In the genomic region with DNA sequence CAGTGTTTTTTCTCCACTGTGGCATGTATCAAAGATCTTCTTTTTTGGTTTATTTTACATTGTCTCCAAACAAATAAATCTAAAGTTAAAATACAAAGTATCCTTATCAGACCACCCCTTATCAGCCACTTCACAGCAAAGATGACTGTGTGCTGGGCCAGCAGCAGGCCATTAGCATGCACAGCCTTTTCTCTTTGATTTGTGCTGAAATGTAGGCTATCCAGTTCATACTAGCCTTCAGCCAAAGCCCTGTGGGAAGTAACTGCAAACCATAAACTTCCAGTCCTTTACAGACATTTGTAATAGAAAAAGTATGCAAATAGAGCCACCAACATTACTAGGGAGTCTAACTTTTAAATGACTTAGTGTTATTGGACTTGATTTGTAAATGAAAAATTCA, we compare ENCODE assay signal across 17 cellular contexts.
A peak's percentile ranks its signal among the peaks of the same experiment; 100 is the strongest.
DNase-seq lines count a peak whose midpoint lies in the region; FAIRE-seq lines count a peak whose summit lies in the region.
"Had no signal": no experiment of that assay in that cellular context is flagged by ENCODE, and none has a peak within 500 bp of the region (broad histone marks: within the 10 kb centered on the region; RNA-seq: fewer than 3 reads in every experiment).

No MANE protein-coding gene starts in this region.

- no peak overlapping the region for H3K23ac ChIP-seq in mesendoderm (ENCODE audit: low read length)
- H3K23ac ChIP-seq in trophoblast cell (ENCODE audit: low read length), result no peak overlapping the region

- DNase-seq in astrocyte of the hippocampus (ENCODE audit: low read depth, low spot score) (peak; percentile 33), mesendoderm (peak; percentile 58), trophoblast cell (peak; percentile 76 to 85), T-helper 2 cell (no peak), small intestine (no peak)
- no peak for DNase-seq in activated CD4-positive, alpha-beta T cell treated with anti-CD3 and anti-CD28 coated beads, Interleukin-2, amount 50 U/mL, for 48 hours
- DNase-seq: BE2C; CD4-positive, alpha-beta memory T cell; DMS153; DMS79 treated with DMSO at 0.1 percent for 48 hours; GDM1 had no signal

- no peak overlapping the region for H3K14ac ChIP-seq in trophoblast cell (ENCODE audit: low read length)

- H3K4me3 ChIP-seq in mesendoderm (ENCODE audit: low read length), result no peak overlapping the region
- no peak overlapping the region for H3K4me3 ChIP-seq in trophoblast cell (ENCODE audit: low read depth, low read length)
- no peak overlapping the region for H3K4me3 ChIP-seq in small intestine (ENCODE audit: low read depth in 1 of 2, low read length in 2 of 2)
- H3K4me3 ChIP-seq: A549 had no signal

- H2AK5ac ChIP-seq in mesendoderm (ENCODE audit: low read length) (no peak overlapping the region), trophoblast cell (ENCODE audit: low read length) (no peak overlapping the region)

- no peaks in the 10 kb centered on the region for H3K4me1 ChIP-seq in mesendoderm (ENCODE audit: control insufficient read depth, low read depth, low read length)
- no peaks in the 10 kb centered on the region for H3K4me1 ChIP-seq in trophoblast cell (ENCODE audit: control insufficient read depth in 1 of 2, insufficient read depth in 2 of 2, low read length in 2 of 2)
- no peaks in the 10 kb centered on the region for H3K4me1 ChIP-seq in small intestine (ENCODE audit: control insufficient read depth in 2 of 2, insufficient read depth in 1 of 2, low read depth in 1 of 2, low read length in 1 of 2)
- H3K4me1 ChIP-seq: A549, BE2C had no signal

- H3K27me3 ChIP-seq in mesendoderm (ENCODE audit: insufficient read depth, low read length, poor library complexity), result no peaks in the 10 kb centered on the region
- H3K27me3 ChIP-seq in trophoblast cell (ENCODE audit: insufficient read depth, low read length), result no peaks in the 10 kb centered on the region
- no peaks in the 10 kb centered on the region for H3K27me3 ChIP-seq in small intestine (ENCODE audit: control insufficient read depth in 2 of 2, insufficient read depth in 2 of 2, low read length in 2 of 2)
- H3K27me3 ChIP-seq: BE2C had no signal

- no peak overlapping the region for H4K91ac ChIP-seq in trophoblast cell (ENCODE audit: low read depth, low read length)

- no peak overlapping the region for H4K8ac ChIP-seq in mesendoderm (ENCODE audit: low read depth, low read length)
- no peak overlapping the region for H4K8ac ChIP-seq in trophoblast cell (ENCODE audit: low read depth, low read length)

- H2BK120ac ChIP-seq in mesendoderm (ENCODE audit: low read depth, low read length) (no peak overlapping the region), trophoblast cell (ENCODE audit: insufficient read depth, low read length, poor library complexity) (no peak overlapping the region)

- H3K9ac ChIP-seq in mesendoderm (ENCODE audit: low read length), result no peak overlapping the region
- H3K9ac ChIP-seq in trophoblast cell (ENCODE audit: low read length), result no peak overlapping the region

- H3K27ac ChIP-seq in mesendoderm (ENCODE audit: low read depth, low read length) (no peak overlapping the region), trophoblast cell (ENCODE audit: low read depth, low read length) (no peak overlapping the region), small intestine (ENCODE audit: low read depth in 1 of 2, low read length in 1 of 2) (no peak overlapping the region)
- H3K27ac ChIP-seq: A549, C4-2B, HL-60 had no signal

- H3K4ac ChIP-seq in mesendoderm (ENCODE audit: low read depth, low read length) (no peak overlapping the region), trophoblast cell (ENCODE audit: low read depth, low read length) (no peak overlapping the region)

- H2BK5ac ChIP-seq in mesendoderm (ENCODE audit: low read length) (no peak overlapping the region), trophoblast cell (ENCODE audit: low read depth, low read length, poor library complexity) (no peak overlapping the region)

- FAIRE-seq in small intestine (lab: Jason Lieb, UNC), result no peak
- FAIRE-seq: A549, GM12892, GM19239, H54 had no signal

- H3K79me2 ChIP-seq in mesendoderm (ENCODE audit: control insufficient read depth, insufficient read depth, low read length) (no peaks in the 10 kb centered on the region), trophoblast cell (ENCODE audit: control insufficient read depth, insufficient read depth, low read length, poor library complexity) (no peaks in the 10 kb centered on the region)

- H3K9me3 ChIP-seq in trophoblast cell (ENCODE audit: insufficient read depth, low read depth, low read length) (no peaks in the 10 kb centered on the region), small intestine (ENCODE audit: control insufficient read depth, low read depth) (no peaks in the 10 kb centered on the region)
- H3K9me3 ChIP-seq: A549, BE2C had no signal

- no peak overlapping the region for H4K5ac ChIP-seq in mesendoderm (ENCODE audit: low read length)

- no peak overlapping the region for H3K18ac ChIP-seq in mesendoderm (ENCODE audit: low read length)
- H3K18ac ChIP-seq in trophoblast cell (ENCODE audit: low read length), result no peak overlapping the region

- H3K79me1 ChIP-seq in mesendoderm (ENCODE audit: low read length) (no peaks in the 10 kb centered on the region), trophoblast cell (ENCODE audit: low read length) (no peaks in the 10 kb centered on the region)

- no peak overlapping the region for H3K4me2 ChIP-seq in mesendoderm (ENCODE audit: low read length)
- no peak overlapping the region for H3K4me2 ChIP-seq in trophoblast cell (ENCODE audit: low read length)
- H3K4me2 ChIP-seq: A549 had no signal

- H2BK12ac ChIP-seq in trophoblast cell (ENCODE audit: low read length), result no peak overlapping the region

- H3K56ac ChIP-seq in mesendoderm (ENCODE audit: low read length), result no peak overlapping the region

- H3K36me3 ChIP-seq in mesendoderm (ENCODE audit: control insufficient read depth, insufficient read depth, low read length) (no peaks in the 10 kb centered on the region), trophoblast cell (ENCODE audit: control insufficient read depth in 1 of 2, insufficient read depth in 2 of 2, low read length in 2 of 2) (no peaks in the 10 kb centered on the region), small intestine (ENCODE audit: control insufficient read depth in 2 of 2, insufficient read depth in 2 of 2, low read length in 2 of 2) (no peaks in the 10 kb centered on the region)
- H3K36me3 ChIP-seq: BE2C had no signal

- no peak overlapping the region for H4K12ac ChIP-seq in trophoblast cell (ENCODE audit: low read depth, low read length)

- H2BK15ac ChIP-seq in mesendoderm (replicated peaks; ENCODE audit: low read depth), result no peak overlapping the region

- H2AFZ ChIP-seq in trophoblast cell (ENCODE audit: insufficient read depth, low read length, poor library complexity), result no peak overlapping the region

Comparison
In these comparisons a context has a peak if more than half of its experiments do, and no peak if none do; other contexts are left out.
1. DNase-seq: peak in astrocyte of the hippocampus (single experiment), mesendoderm (single experiment) and trophoblast cell (2 of 2); none in T-helper 2 cell (0 of 5), activated CD4-positive, alpha-beta T cell treated with anti-CD3 and anti-CD28 coated beads, Interleukin-2, amount 50 U/mL, for 48 hours (0 of 2) and small intestine (single experiment).